ENCODE assay signal across 12 cellular contexts in genomic region chr3:169243579-169243978, GRCh38.
A peak's percentile ranks its signal among the peaks of the same experiment; 100 is the strongest.
DNase-seq lines count a peak whose midpoint lies in the region; ATAC-seq, FAIRE-seq and TF ChIP-seq lines count a peak whose summit lies in the region.
"Had no signal": no experiment of that assay in that cellular context is flagged by ENCODE, and none has a peak within 500 bp of the region (broad histone marks: within the 10 kb centered on the region; RNA-seq: fewer than 3 reads in every experiment).

No MANE protein-coding gene starts in this region.

- no peak for ATAC-seq in GM18511 (IDR thresholded peaks at IDR 0.05; ENCODE audit: unreplicated experiment)
- ATAC-seq: CD8-positive, alpha-beta T cell; HCT116 had no signal

- H3K27ac ChIP-seq in ACC112 (ENCODE audit: low read depth, low read length) (no peak overlapping the region), Karpas-422 (ENCODE audit: low read length) (no peak overlapping the region), trophoblast cell (ENCODE audit: low read depth, low read length) (no peak overlapping the region), mammary epithelial cell (ENCODE audit: insufficient read depth, low read depth, low read length) (no peak overlapping the region)

- H3K9ac ChIP-seq in Karpas-422 (ENCODE audit: low read length): no peak overlapping the region
- no peak overlapping the region for H3K9ac ChIP-seq in trophoblast cell (ENCODE audit: low read length)
- no peak overlapping the region for H3K9ac ChIP-seq in mammary epithelial cell (ENCODE audit: insufficient read depth, low read length)

- TF ChIP-seq POLR2A in H54 (IDR thresholded peaks at IDR 0.05; ENCODE audit: low read depth, low read length): no peak

- TF ChIP-seq CTCF in kidney epithelial cell (IDR thresholded peaks at IDR 0.05; ENCODE audit: insufficient read depth, low read length, poor library complexity, severe bottlenecking) (no peak), mammary epithelial cell (conservative IDR thresholded peaks at IDR 0.05 in 1 of 2, IDR thresholded peaks at IDR 0.05 in 1 of 2; ENCODE audit: extremely low read depth in 1 of 2, insufficient read depth in 1 of 2, low read depth in 1 of 2, low read length in 2 of 2) (no peak)

- no peak for FAIRE-seq in H54 (lab: Jason Lieb, UNC)

- H2BK12ac ChIP-seq in trophoblast cell (ENCODE audit: low read length): no peak overlapping the region

- no peak overlapping the region for H2BK5ac ChIP-seq in trophoblast cell (ENCODE audit: low read depth, low read length, poor library complexity)

- H2AK5ac ChIP-seq in trophoblast cell (ENCODE audit: low read length): no peak overlapping the region

- H3K4me2 ChIP-seq in Karpas-422 (ENCODE audit: low read depth, low read length, poor library complexity, severe bottlenecking) (no peak overlapping the region), trophoblast cell (ENCODE audit: low read length) (peak overlapping the region; percentile 10), mammary epithelial cell (ENCODE audit: insufficient read depth, low read depth, low read length) (no peak overlapping the region)

- H4K8ac ChIP-seq in trophoblast cell (ENCODE audit: low read depth, low read length): no peak overlapping the region

- H3K9me3 ChIP-seq in Karpas-422 (ENCODE audit: low read length) (no peaks in the 10 kb centered on the region), trophoblast cell (ENCODE audit: insufficient read depth, low read depth, low read length) (no peaks in the 10 kb centered on the region), mammary epithelial cell (replicated peaks; ENCODE audit: insufficient read depth, low read length) (no peaks in the 10 kb centered on the region)

- no peak overlapping the region for H3K14ac ChIP-seq in trophoblast cell (ENCODE audit: low read length)

- H3K4ac ChIP-seq in trophoblast cell (ENCODE audit: low read depth, low read length): no peak overlapping the region

- BruUV-seq in mammary epithelial cell (replicated peaks; lab: Mats Ljungman, UMichigan): no TSS peak

- no peak overlapping the region for H2BK120ac ChIP-seq in trophoblast cell (ENCODE audit: insufficient read depth, low read length, poor library complexity)

- no peaks in the 10 kb centered on the region for H4K20me1 ChIP-seq in Karpas-422 (ENCODE audit: insufficient read depth, low read depth, low read length)
- H4K20me1 ChIP-seq in mammary epithelial cell (ENCODE audit: insufficient read depth, low read length): no peaks in the 10 kb centered on the region

- no peak overlapping the region for H4K91ac ChIP-seq in trophoblast cell (ENCODE audit: low read depth, low read length)

- in situ Hi-C loops in mammary epithelial cell (cut with MboI; ENCODE audit: low sequenced_read_pairs in 2 of 2): no loop called here

- peak overlapping the region; percentile 91 for H2AFZ ChIP-seq in ACC112 (ENCODE audit: low read length, unreplicated experiment)
- no peak overlapping the region for H2AFZ ChIP-seq in Karpas-422 (ENCODE audit: low read length)
- no peak overlapping the region for H2AFZ ChIP-seq in trophoblast cell (ENCODE audit: insufficient read depth, low read length, poor library complexity)
- H2AFZ ChIP-seq in mammary epithelial cell (ENCODE audit: low read depth, low read length): no peak overlapping the region

- peaks cover 3% of the 10 kb centered on the region for H3K79me1 ChIP-seq in trophoblast cell (ENCODE audit: low read length)

- peak; percentile 25 for DNase-seq in Karpas-422
- DNase-seq in kidney epithelial cell (ENCODE audit: low read depth): no peak
- no peak for DNase-seq in trophoblast cell
- DNase-seq in mammary epithelial cell: no peak
- DNase-seq in H54 (ENCODE audit: insufficient read length, low spot score): no peak
- DNase-seq: CD8-positive, alpha-beta T cell; KBM-7; NCI-H1092; NCI-H345 had no signal

- WGBS in trophoblast cell (ENCODE audit: extremely low coverage, insufficient coverage, insufficient read length): no CpG with 5 or more reads among the region's 6 CpGs
- 82% methylated on average over 6 of the region's 6 CpGs for WGBS in mammary epithelial cell (ENCODE audit: low coverage, missing lambda C conversion rate)

- H3K4me1 ChIP-seq in ACC112 (ENCODE audit: control insufficient read depth, insufficient read depth, low read length, unreplicated experiment) (peaks cover 35% of the 10 kb centered on the region), Karpas-422 (ENCODE audit: low read length) (no peaks in the 10 kb centered on the region), trophoblast cell (ENCODE audit: control insufficient read depth in 1 of 2, insufficient read depth in 2 of 2, low read length in 2 of 2) (peaks cover 7 to 8% of the 10 kb centered on the region in 2 experiments), mammary epithelial cell (ENCODE audit: insufficient read depth, low read length) (peaks cover 8% of the 10 kb centered on the region)

- no peak overlapping the region for H3K18ac ChIP-seq in trophoblast cell (ENCODE audit: low read length)

- no peak overlapping the region for H4K12ac ChIP-seq in trophoblast cell (ENCODE audit: low read depth, low read length)

- no peaks in the 10 kb centered on the region for H3K9me2 ChIP-seq in Karpas-422 (replicated peaks; ENCODE audit: insufficient read depth, low read length)

- dilution Hi-C loops in mammary epithelial cell (cut with HindIII; ENCODE audit: low sequenced_read_pairs): no loop called here

- CTCF ChIA-PET in mammary epithelial cell (lab: Charles Lee; ENCODE audit: low non-redundant PET): no interaction called here

- H3K79me2 ChIP-seq in ACC112 (ENCODE audit: control insufficient read depth, insufficient read depth, low read length, unreplicated experiment) (no peaks in the 10 kb centered on the region), Karpas-422 (ENCODE audit: low read length) (no peaks in the 10 kb centered on the region), trophoblast cell (ENCODE audit: control insufficient read depth, insufficient read depth, low read length, poor library complexity) (no peaks in the 10 kb centered on the region), mammary epithelial cell (ENCODE audit: insufficient read depth, low read length) (no peaks in the 10 kb centered on the region)

- H3K23ac ChIP-seq in trophoblast cell (ENCODE audit: low read length): no peak overlapping the region

- no peaks in the 10 kb centered on the region for H3K36me3 ChIP-seq in ACC112 (ENCODE audit: insufficient read depth, low read length)
- H3K36me3 ChIP-seq in Karpas-422 (ENCODE audit: insufficient read depth, low read length): no peaks in the 10 kb centered on the region
- no peaks in the 10 kb centered on the region for H3K36me3 ChIP-seq in kidney epithelial cell (ENCODE audit: control insufficient read depth, insufficient read depth, low read length)
- no peaks in the 10 kb centered on the region for H3K36me3 ChIP-seq in trophoblast cell (ENCODE audit: control insufficient read depth in 1 of 2, insufficient read depth in 2 of 2, low read length in 2 of 2)
- no peaks in the 10 kb centered on the region for H3K36me3 ChIP-seq in mammary epithelial cell (ENCODE audit: insufficient read depth, low read length)

- H3K27me3 ChIP-seq in ACC112 (ENCODE audit: insufficient read depth, low read length): no peaks in the 10 kb centered on the region
- no peaks in the 10 kb centered on the region for H3K27me3 ChIP-seq in Karpas-422 (ENCODE audit: low read length)
- no peaks in the 10 kb centered on the region for H3K27me3 ChIP-seq in kidney epithelial cell (ENCODE audit: control insufficient read depth, insufficient read depth, low read length)
- no peaks in the 10 kb centered on the region for H3K27me3 ChIP-seq in trophoblast cell (ENCODE audit: insufficient read depth, low read length)
- H3K27me3 ChIP-seq in mammary epithelial cell (ENCODE audit: insufficient read depth, low read length): no peaks in the 10 kb centered on the region

- peak overlapping the region; percentile 91 for H3K4me3 ChIP-seq in ACC112 (ENCODE audit: low read depth, low read length)
- H3K4me3 ChIP-seq in Karpas-422 (ENCODE audit: low read length): no peak overlapping the region
- peak overlapping the region; percentile 6 for H3K4me3 ChIP-seq in kidney epithelial cell (ENCODE audit: low read depth, low read length)
- no peak overlapping the region for H3K4me3 ChIP-seq in trophoblast cell (ENCODE audit: low read depth, low read length)
- H3K4me3 ChIP-seq in mammary epithelial cell (replicated peaks in 1 of 3; ENCODE audit: insufficient read depth in 1 of 3, low read depth in 2 of 3, low read length in 3 of 3): no peak overlapping the region

- intact Hi-C loops in mammary epithelial cell (cut with micrococcal nuclease): loop anchor here (5.0 kb wide), 1 partner anchor 419 kb away; the partner anchor contains the start of gene MECOM

Comparison
In these comparisons a context has a peak if more than half of its experiments do, and no peak if none do; other contexts are left out.
1. H3K4me3 ChIP-seq: peak in ACC112 (single experiment) and kidney epithelial cell (single experiment); none in Karpas-422 (single experiment), trophoblast cell (single experiment) and mammary epithelial cell (0 of 3).